ENCODE assay signal across 7 cellular contexts in genomic region chr19:55010561-55010960, GRCh38. TPM values are rescaled to one million over a fixed set of nuclear protein-coding genes. Genes with fewer than 3 reads are reported as not detected.
"Had no signal": no experiment of that assay in that cellular context is flagged by ENCODE, and none has a peak within 500 bp of the region (broad histone marks: within the 10 kb centered on the region; RNA-seq: fewer than 3 reads in every experiment).

No MANE protein-coding gene starts in this region.

RNA-seq across cellular contexts. Expression of gene GP6, which starts 27.5 kb away (rescaled TPM):
- total RNA-seq: chondrocyte, dermis microvascular lymphatic vessel endothelial cell, esophagus squamous epithelium, glomerular endothelial cell, left lobe of liver, myocyte had no signal

RNA-seq across cellular contexts. Expression of gene NLRP2, which starts 44.4 kb away (rescaled TPM):
- total RNA-seq: dermis microvascular lymphatic vessel endothelial cell, myocyte had no signal
- polyA plus RNA-seq: mammary epithelial cell had no signal
